1 cellular context compared by ENCODE assay signal in genomic region chr1:201955009-201955749, GRCh38.
TF ChIP-seq lines count a peak whose summit lies in the region.

TSS of gene TIMM17A (plus strand) at chr1:201955503. CDS start at chr1:201955527, 24 bp downstream.

TF ChIP-seq in HepG2, 621 proteins besides CTCF, POLR2A, EP300 and RAD21 (continued from another document and continues in another):
- TF ChIP-seq REST (IDR thresholded peaks at IDR 0.05; ENCODE audit: borderline replicate concordance in 1 of 2, low read depth in 1 of 2, low read length in 2 of 2) = 0 out of 4 replicates have a peak, but pooled peaks of 1 of the 2 experiments have one; percentile 11
- peak; percentile 39; the same call in 1 of the 2 replicates for TF ChIP-seq KLF6 (CRISPR knock-in tag; IDR thresholded peaks at IDR 0.05)
- TF ChIP-seq RXRB (CRISPR knock-in tag; IDR thresholded peaks at IDR 0.05; ENCODE audit: borderline replicate concordance) = peak; percentile 80
- TF ChIP-seq CERS6 (CRISPR knock-in tag; IDR thresholded peaks at IDR 0.05) = no peak
- no peak for TF ChIP-seq ZNF256 (CRISPR knock-in tag; conservative IDR thresholded peaks at IDR 0.05)
- peak; percentile 47; the same call in 1 of the 2 replicates for TF ChIP-seq THAP7 (CRISPR knock-in tag; IDR thresholded peaks at IDR 0.05)
- no peak for TF ChIP-seq SP5 (CRISPR knock-in tag; IDR thresholded peaks at IDR 0.05; ENCODE audit: borderline replicate concordance, low read depth)
- peak; percentile 90 for TF ChIP-seq SP2 (CRISPR knock-in tag; IDR thresholded peaks at IDR 0.05)
- TF ChIP-seq RCOR2 (CRISPR knock-in tag; IDR thresholded peaks at IDR 0.05) = 0 out of 2 replicates have a peak, but pooled peaks have one; percentile 18
- TF ChIP-seq SRY (CRISPR knock-in tag; IDR thresholded peaks at IDR 0.05) = no peak; the same call in none of the 2 replicates
- no peak for TF ChIP-seq BCLAF1 (IDR thresholded peaks at IDR 0.05)
- TF ChIP-seq TRAFD1 (CRISPR knock-in tag; IDR thresholded peaks at IDR 0.05; ENCODE audit: borderline replicate concordance) = no peak
- TF ChIP-seq PHF21A (CRISPR knock-in tag; IDR thresholded peaks at IDR 0.05) = peak; percentile 66; the same call in 1 of the 2 replicates
- TF ChIP-seq AGO2 (optimal IDR thresholded peaks at IDR 0.05; ENCODE audit: low read depth, low read length) = peak; percentile 52
- peak; percentile 51; the same call in 1 of the 2 replicates for TF ChIP-seq MXD3 (CRISPR knock-in tag; IDR thresholded peaks at IDR 0.05)
- peak; percentile 64; the same call in 1 of the 2 replicates for TF ChIP-seq ZNF33B (CRISPR knock-in tag; IDR thresholded peaks at IDR 0.05)
- TF ChIP-seq ZNF260 (CRISPR knock-in tag; IDR thresholded peaks at IDR 0.05; ENCODE audit: borderline replicate concordance, low read depth) = no peak
- TF ChIP-seq ASH2L (IDR thresholded peaks at IDR 0.05; ENCODE audit: insufficient read length, low read depth, low read length) = peak; percentile 61
- TF ChIP-seq ZKSCAN8 (CRISPR knock-in tag; IDR thresholded peaks at IDR 0.05; ENCODE audit: borderline replicate concordance) = 0 out of 2 replicates have a peak, but pooled peaks have one; percentile 13
- no peak; the same call in 1 of the 2 replicates for TF ChIP-seq CENPT (CRISPR knock-in tag; IDR thresholded peaks at IDR 0.05; ENCODE audit: low read depth)
- no peak for TF ChIP-seq SMAD3 (CRISPR knock-in tag; IDR thresholded peaks at IDR 0.05)
- TF ChIP-seq RFXAP (CRISPR knock-in tag; IDR thresholded peaks at IDR 0.05; ENCODE audit: borderline replicate concordance) = peak; percentile 89
- peak; percentile 72 for TF ChIP-seq ZNF317 (CRISPR knock-in tag; IDR thresholded peaks at IDR 0.05)
- TF ChIP-seq FLYWCH1 (CRISPR knock-in tag; IDR thresholded peaks at IDR 0.05) = no peak
- TF ChIP-seq SALL2 (CRISPR knock-in tag; IDR thresholded peaks at IDR 0.05) = peak; percentile 53; the same call in 1 of the 2 replicates
- peak; percentile 60; the same call in 1 of the 2 replicates for TF ChIP-seq ZNF563 (CRISPR knock-in tag; IDR thresholded peaks at IDR 0.05)
- TF ChIP-seq HDAC1 (CRISPR knock-in tag; IDR thresholded peaks at IDR 0.05) = peak; percentile 55; the same call in 1 of the 2 replicates
- TF ChIP-seq ZNF225 (CRISPR knock-in tag; IDR thresholded peaks at IDR 0.05) = 0 out of 2 replicates have a peak, but pooled peaks have one; percentile 34
- TF ChIP-seq ZNF598 (CRISPR knock-in tag; IDR thresholded peaks at IDR 0.05; ENCODE audit: borderline replicate concordance) = 0 out of 2 replicates have a peak, but pooled peaks have one; percentile 82
- TF ChIP-seq ERF (CRISPR knock-in tag; IDR thresholded peaks at IDR 0.05) = peak; percentile 85
- TF ChIP-seq ZNF678 (CRISPR knock-in tag; IDR thresholded peaks at IDR 0.05) = no peak
- peak; percentile 96 for TF ChIP-seq ZNF710 (CRISPR knock-in tag; IDR thresholded peaks at IDR 0.05; ENCODE audit: borderline replicate concordance)
- TF ChIP-seq ZFP36L2 (CRISPR knock-in tag; IDR thresholded peaks at IDR 0.05) = no peak
- peak; percentile 90 for TF ChIP-seq ZMYM4 (CRISPR knock-in tag; IDR thresholded peaks at IDR 0.05)
- TF ChIP-seq ZNF296 (CRISPR knock-in tag; conservative IDR thresholded peaks at IDR 0.05) = 0 out of 2 replicates have a peak, but pooled peaks have one; percentile 26
- TF ChIP-seq IKZF4 (CRISPR knock-in tag; IDR thresholded peaks at IDR 0.05; ENCODE audit: borderline replicate concordance, low read depth, not compliant biosample characterization) = peak; percentile 54
- peak; percentile 75 for TF ChIP-seq ARID5B (CRISPR knock-in tag; IDR thresholded peaks at IDR 0.05)
- TF ChIP-seq ZNF770 (CRISPR knock-in tag; IDR thresholded peaks at IDR 0.05) = peak; percentile 37; the same call in 1 of the 2 replicates
- peak; percentile 28 for TF ChIP-seq XRCC5 (optimal IDR thresholded peaks at IDR 0.05; ENCODE audit: low read length)
- TF ChIP-seq DRAP1 (CRISPR knock-in tag; IDR thresholded peaks at IDR 0.05) = peak; percentile 94
